In the genomic region with DNA sequence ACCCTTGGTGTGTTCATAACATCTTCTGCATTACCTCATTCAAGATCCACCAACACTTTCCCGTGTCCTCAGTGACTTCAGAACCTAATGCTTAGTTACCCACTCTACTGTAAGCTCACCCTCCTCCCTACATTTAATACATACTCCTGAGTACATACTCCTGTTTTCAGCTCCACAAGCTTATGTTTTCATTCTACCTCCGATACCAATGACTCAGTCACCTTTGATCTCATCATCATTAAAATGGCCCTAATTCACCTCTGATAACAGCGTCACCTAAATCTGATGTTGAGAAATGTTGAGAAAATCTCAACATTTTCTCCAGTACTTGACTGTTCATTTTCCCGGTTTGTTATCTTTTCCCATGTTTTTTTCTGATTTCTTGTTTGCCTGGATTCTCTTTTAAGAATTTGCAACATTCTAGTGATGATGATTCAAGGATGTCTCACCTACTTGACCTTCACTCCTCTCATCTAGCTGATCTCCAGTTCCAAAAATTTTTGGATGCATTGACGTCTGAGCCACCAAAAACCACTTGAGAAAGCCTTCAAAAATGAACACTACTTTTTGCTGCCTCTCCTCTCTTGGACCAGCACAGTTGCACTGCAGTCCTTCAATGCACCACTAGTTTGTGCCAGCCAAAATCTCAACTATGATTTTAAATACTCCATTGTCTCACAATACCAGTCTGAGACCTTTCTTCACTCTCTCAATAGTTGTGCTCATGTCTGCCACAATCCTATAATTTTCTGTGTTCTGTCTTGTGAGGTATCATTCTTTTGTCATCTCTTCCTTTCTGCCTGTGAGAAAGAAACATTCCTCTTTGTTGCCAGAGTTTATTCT, we compare ENCODE assay signal across 1 cellular context.
TF ChIP-seq lines count a peak whose summit lies in the region.

No MANE protein-coding gene starts in this region.

TF ChIP-seq in IMR-90, 13 proteins besides CTCF, POLR2A, EP300 and RAD21:
- TF ChIP-seq RFX5 (IDR thresholded peaks at IDR 0.05; ENCODE audit: low read depth, low read length) (no peak), MAZ (IDR thresholded peaks at IDR 0.05; ENCODE audit: borderline replicate concordance, low read depth, low read length) (no peak), RCOR1 (IDR thresholded peaks at IDR 0.05; ENCODE audit: insufficient replicate concordance, low read length) (no peak), CEBPB (IDR thresholded peaks at IDR 0.05; ENCODE audit: low read depth, low read length) (no peak), MAFK (IDR thresholded peaks at IDR 0.05; ENCODE audit: low read depth, low read length) (no peak), BHLHE40 (IDR thresholded peaks at IDR 0.05; ENCODE audit: low read depth, low read length) (no peak), NFE2L2 (IDR thresholded peaks at IDR 0.05; ENCODE audit: low read depth, low read length) (no peak), MXI1 (IDR thresholded peaks at IDR 0.05; ENCODE audit: borderline replicate concordance, low read depth, low read length) (no peak), SMC3 (IDR thresholded peaks at IDR 0.05; ENCODE audit: low read depth, low read length) (no peak), CHD1 (IDR thresholded peaks at IDR 0.05; ENCODE audit: low read depth, low read length) (no peak), FOS (IDR thresholded peaks at IDR 0.05; ENCODE audit: low read depth, low read length) (no peak)
- TF ChIP-seq, protein P1, sequence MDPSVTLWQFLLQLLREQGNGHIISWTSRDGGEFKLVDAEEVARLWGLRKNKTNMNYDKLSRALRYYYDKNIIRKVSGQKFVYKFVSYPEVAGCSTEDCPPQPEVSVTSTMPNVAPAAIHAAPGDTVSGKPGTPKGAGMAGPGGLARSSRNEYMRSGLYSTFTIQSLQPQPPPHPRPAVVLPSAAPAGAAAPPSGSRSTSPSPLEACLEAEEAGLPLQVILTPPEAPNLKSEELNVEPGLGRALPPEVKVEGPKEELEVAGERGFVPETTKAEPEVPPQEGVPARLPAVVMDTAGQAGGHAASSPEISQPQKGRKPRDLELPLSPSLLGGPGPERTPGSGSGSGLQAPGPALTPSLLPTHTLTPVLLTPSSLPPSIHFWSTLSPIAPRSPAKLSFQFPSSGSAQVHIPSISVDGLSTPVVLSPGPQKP (IDR thresholded peaks at IDR 0.05; ENCODE audit: borderline replicate concordance, low read depth, low read length), result no peak
- TF ChIP-seq, protein P2, sequence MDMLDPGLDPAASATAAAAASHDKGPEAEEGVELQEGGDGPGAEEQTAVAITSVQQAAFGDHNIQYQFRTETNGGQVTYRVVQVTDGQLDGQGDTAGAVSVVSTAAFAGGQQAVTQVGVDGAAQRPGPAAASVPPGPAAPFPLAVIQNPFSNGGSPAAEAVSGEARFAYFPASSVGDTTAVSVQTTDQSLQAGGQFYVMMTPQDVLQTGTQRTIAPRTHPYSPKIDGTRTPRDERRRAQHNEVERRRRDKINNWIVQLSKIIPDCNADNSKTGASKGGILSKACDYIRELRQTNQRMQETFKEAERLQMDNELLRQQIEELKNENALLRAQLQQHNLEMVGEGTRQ (IDR thresholded peaks at IDR 0.05; ENCODE audit: low read depth, low read length), result no peak
